In the genomic region with DNA sequence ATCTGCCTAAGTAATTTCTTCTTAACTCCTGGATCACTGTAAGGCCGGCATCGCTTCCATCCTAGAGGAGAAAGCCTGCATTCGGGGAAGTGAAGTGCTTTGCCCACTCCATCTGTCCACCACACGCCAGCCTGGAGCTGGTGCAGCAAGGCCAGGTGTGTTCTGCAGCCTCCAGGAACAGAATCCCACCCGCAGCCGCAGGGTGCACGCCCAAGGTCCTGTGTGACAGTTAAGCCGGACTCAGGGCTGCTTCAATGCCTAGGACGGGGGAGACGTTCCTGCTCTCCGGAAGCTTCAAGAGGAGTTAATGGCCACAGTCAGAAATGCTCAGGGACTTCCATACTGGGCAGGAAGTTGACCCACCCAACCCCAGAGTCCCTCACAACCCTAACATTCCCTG, we compare ENCODE assay signal across 15 cellular contexts.
A peak's percentile ranks its signal among the peaks of the same experiment; 100 is the strongest.
DNase-seq lines count a peak whose midpoint lies in the region; ATAC-seq and TF ChIP-seq lines count a peak whose summit lies in the region.
"Had no signal": no experiment of that assay in that cellular context is flagged by ENCODE, and none has a peak within 500 bp of the region (broad histone marks: within the 10 kb centered on the region; RNA-seq: fewer than 3 reads in every experiment).

No MANE protein-coding gene starts in this region.

- ATAC-seq in activated CD8-positive, alpha-beta memory T cell treated with anti-CD3 and anti-CD28 coated beads, Interleukin-2, amount 10 ng/mL, durations not matched to agents 7 days and 5 days: no peak
- no peak for ATAC-seq in HG03354 (IDR thresholded peaks at IDR 0.05; ENCODE audit: poor library complexity, severe bottlenecking, unreplicated experiment)
- ATAC-seq: CD8-positive, alpha-beta T cell; HCT116 had no signal

- peaks cover 9% of the 10 kb centered on the region for H3K9me3 Mint-ChIP-seq in endodermal cell
- H3K9me3 Mint-ChIP-seq in activated CD8-positive, alpha-beta memory T cell treated with anti-CD3 and anti-CD28 coated beads, Interleukin-2, amount 10 ng/mL, durations not matched to agents 7 days and 5 days (ENCODE audit: low read depth): no peaks in the 10 kb centered on the region
- H3K9me3 Mint-ChIP-seq: CD8-positive, alpha-beta T cell had no signal

- no peak overlapping the region for H2BK5ac ChIP-seq in neuronal stem cell (ENCODE audit: low read length)

- no peak overlapping the region for H2BK12ac ChIP-seq in neuronal stem cell (ENCODE audit: low read length)

- H3K36me3 Mint-ChIP-seq in endodermal cell (ENCODE audit: low read depth): no peaks in the 10 kb centered on the region
- H3K36me3 Mint-ChIP-seq in activated CD8-positive, alpha-beta memory T cell treated with anti-CD3 and anti-CD28 coated beads, Interleukin-2, amount 10 ng/mL, durations not matched to agents 7 days and 5 days: no peaks in the 10 kb centered on the region
- H3K36me3 Mint-ChIP-seq: CD14-positive monocyte; CD8-positive, alpha-beta T cell had no signal

- H3K18ac ChIP-seq in neuronal stem cell (ENCODE audit: low read length): peak overlapping the region; percentile 44

- H3K4me1 Mint-ChIP-seq in endodermal cell: peaks cover 14% of the 10 kb centered on the region
- H3K4me1 Mint-ChIP-seq in activated CD8-positive, alpha-beta memory T cell treated with anti-CD3 and anti-CD28 coated beads, Interleukin-2, amount 10 ng/mL, durations not matched to agents 7 days and 5 days: no peaks in the 10 kb centered on the region

- H4K8ac ChIP-seq in neuronal stem cell (ENCODE audit: low read depth, low read length): no peak overlapping the region

- peak overlapping the region; percentile 91 for H2BK15ac ChIP-seq in neuronal stem cell (ENCODE audit: low read length)

- H3K23ac ChIP-seq in neuronal stem cell (ENCODE audit: low read depth, low read length, poor library complexity): peak overlapping the region; percentile 29

- peak overlapping the region; percentile 42 for H4K91ac ChIP-seq in neuronal stem cell (ENCODE audit: low read depth, low read length, poor library complexity)

- no peak overlapping the region for H3K27ac ChIP-seq in endodermal cell (ENCODE audit: low read depth, low read length)
- H3K27ac ChIP-seq in neuronal stem cell (replicated peaks; ENCODE audit: low read length): no peak overlapping the region
- H3K27ac ChIP-seq: 22Rv1 had no signal

- H3K4me1 ChIP-seq in endodermal cell (ENCODE audit: control insufficient read depth, insufficient read depth, low read length) (peaks cover 8% of the 10 kb centered on the region), neuronal stem cell (ENCODE audit: control insufficient read depth in 2 of 2, insufficient read depth in 1 of 2, low read depth in 1 of 2, low read length in 2 of 2) (peaks cover 13 to 17% of the 10 kb centered on the region in 2 donors)

- H2AK5ac ChIP-seq in neuronal stem cell (ENCODE audit: low read depth, low read length): no peak overlapping the region

- H3K27me3 ChIP-seq in endodermal cell (ENCODE audit: control insufficient read depth, insufficient read depth, low read length, poor library complexity, severe bottlenecking): no peaks in the 10 kb centered on the region
- no peaks in the 10 kb centered on the region for H3K27me3 ChIP-seq in neuronal stem cell (ENCODE audit: control insufficient read depth in 3 of 3, insufficient read depth in 3 of 3, low read depth in 1 of 3, low read length in 3 of 3)

- no peak overlapping the region for H3K9ac ChIP-seq in endodermal cell (ENCODE audit: extremely low read depth, low read length, poor library complexity, severe bottlenecking)
- H3K9ac ChIP-seq in neuronal stem cell (ENCODE audit: low read depth, low read length, poor library complexity): no peak overlapping the region

- no peak overlapping the region for H3K14ac ChIP-seq in neuronal stem cell (ENCODE audit: low read length)

- no peak overlapping the region for H2AFZ ChIP-seq in neuronal stem cell (ENCODE audit: low read length)

- H3K4ac ChIP-seq in neuronal stem cell (ENCODE audit: low read length): no peak overlapping the region

- no peak overlapping the region for H3K27ac Mint-ChIP-seq in endodermal cell
- no peak overlapping the region for H3K27ac Mint-ChIP-seq in activated CD8-positive, alpha-beta memory T cell treated with anti-CD3 and anti-CD28 coated beads, Interleukin-2, amount 10 ng/mL, durations not matched to agents 7 days and 5 days
- H3K27ac Mint-ChIP-seq: CD14-positive monocyte; CD8-positive, alpha-beta T cell had no signal

- H3K79me1 ChIP-seq in neuronal stem cell (ENCODE audit: low read depth, low read length): no peaks in the 10 kb centered on the region

- H3K4me3 Mint-ChIP-seq in endodermal cell: no peak overlapping the region
- no peak overlapping the region for H3K4me3 Mint-ChIP-seq in activated CD8-positive, alpha-beta memory T cell treated with anti-CD3 and anti-CD28 coated beads, Interleukin-2, amount 10 ng/mL, durations not matched to agents 7 days and 5 days
- H3K4me3 Mint-ChIP-seq: CD14-positive monocyte; CD8-positive, alpha-beta T cell had no signal

- DNase-seq in activated effector memory CD4-positive, alpha-beta T cell treated with anti-CD3 and anti-CD28 coated beads, Interleukin-2, amount 50 U/mL, for 16 hours: peak; percentile 45
- no peak for DNase-seq in activated effector memory CD4-positive, alpha-beta T cell treated with Interleukin-2 at 50 U/mL for 16 hours
- DNase-seq in endodermal cell: peak; percentile 39
- DNase-seq in neuronal stem cell (ENCODE audit: low spot score): no peak
- DNase-seq in kidney tubule cell (ENCODE audit: low spot score): no peak
- DNase-seq in activated CD8-positive, alpha-beta memory T cell treated with anti-CD3 and anti-CD28 coated beads, Interleukin-2, amount 10 ng/mL, durations not matched to agents 7 days and 5 days: no peak
- DNase-seq in occipital lobe (lab: John Stamatoyannopoulos, UW): no peak
- DNase-seq: CD8-positive, alpha-beta T cell; COR-L47; GF-D8; IMR-90 had no signal

- CTCF ChIA-PET in activated CD8-positive, alpha-beta memory T cell treated with anti-CD3 and anti-CD28 coated beads, Interleukin-2, amount 10 ng/mL, durations not matched to agents 7 days and 5 days (lab: Charles Lee): no interaction called here

- no peak overlapping the region for H2BK120ac ChIP-seq in neuronal stem cell (ENCODE audit: low read depth, low read length)

- peaks cover 1% of the 10 kb centered on the region for H3K27me3 Mint-ChIP-seq in endodermal cell (ENCODE audit: insufficient read depth)
- H3K27me3 Mint-ChIP-seq in activated CD8-positive, alpha-beta memory T cell treated with anti-CD3 and anti-CD28 coated beads, Interleukin-2, amount 10 ng/mL, durations not matched to agents 7 days and 5 days: peaks cover 14% of the 10 kb centered on the region

- 88 to 93% methylated on average over 11 of the region's 11 CpGs for WGBS in endodermal cell (ENCODE audit: insufficient coverage in 1 of 2, insufficient read length in 1 of 2), 2 experiments
- WGBS in neuronal stem cell (ENCODE audit: extremely low coverage in 2 of 2, insufficient read length in 2 of 2, insufficient replicate concordance in 1 of 2), 2 donors: no CpG with 5 or more reads among the region's 11 CpGs

- H3K4me3 ChIP-seq in endodermal cell (ENCODE audit: low read length) (no peak overlapping the region), neuronal stem cell (ENCODE audit: low read length in 2 of 2) (no peak overlapping the region)

- H3K36me3 ChIP-seq in endodermal cell (ENCODE audit: control insufficient read depth, insufficient read depth, low read length): no peaks in the 10 kb centered on the region
- no peaks in the 10 kb centered on the region for H3K36me3 ChIP-seq in neuronal stem cell (replicated peaks in 1 of 2; ENCODE audit: control insufficient read depth in 2 of 2, insufficient read depth in 2 of 2, low read length in 2 of 2)

- H3K4me2 ChIP-seq in neuronal stem cell (ENCODE audit: insufficient read depth, low read length, poor library complexity, severe bottlenecking): no peak overlapping the region

- H3K9me3 ChIP-seq in endodermal cell (ENCODE audit: control insufficient read depth, low read length) (peaks cover 6% of the 10 kb centered on the region), neuronal stem cell (replicated peaks in 1 of 2; ENCODE audit: control insufficient read depth in 2 of 2, insufficient read depth in 1 of 2, low read depth in 1 of 2, low read length in 2 of 2) (peaks cover 0 to 2% of the 10 kb centered on the region in 2 donors)

- no peak for TF ChIP-seq CTCF in endodermal cell (conservative IDR thresholded peaks at IDR 0.05)

Comparison
In these comparisons a context has a peak if more than half of its experiments do, and no peak if none do; other contexts are left out.
1. DNase-seq: peak in activated effector memory CD4-positive, alpha-beta T cell treated with anti-CD3 and anti-CD28 coated beads, Interleukin-2, amount 50 U/mL, for 16 hours (single experiment) and endodermal cell (single experiment); none in activated effector memory CD4-positive, alpha-beta T cell treated with Interleukin-2 at 50 U/mL for 16 hours (single experiment), neuronal stem cell (single experiment), kidney tubule cell (single experiment), activated CD8-positive, alpha-beta memory T cell treated with anti-CD3 and anti-CD28 coated beads, Interleukin-2, amount 10 ng/mL, durations not matched to agents 7 days and 5 days (single experiment) and occipital lobe (single experiment).